8 cellular contexts compared by ENCODE assay signal in genomic region chr14:74946659-74947281, GRCh38. TPM values are rescaled to one million over a fixed set of nuclear protein-coding genes. Genes with fewer than 3 reads are reported as not detected.
DNase-seq lines count a peak whose midpoint lies in the region; ATAC-seq and TF ChIP-seq lines count a peak whose summit lies in the region.

No MANE protein-coding gene starts in this region.

- no peaks in the 10 kb centered on the region for H3K36me3 Mint-ChIP-seq in T-helper 17 cell (ENCODE audit: low read depth)

- peak overlapping the region; percentile 27 for H3K4me2 ChIP-seq in DOHH2 (ENCODE audit: low read length)
- peak overlapping the region; percentile 55 for H3K4me2 ChIP-seq in fibroblast of lung (ENCODE audit: extremely low read depth, insufficient read depth, low read length)

- H3K27me3 ChIP-seq in DOHH2 (ENCODE audit: control insufficient read depth, low read length) (no peaks in the 10 kb centered on the region), fibroblast of lung (ENCODE audit: control insufficient read depth, insufficient read depth, low read length) (no peaks in the 10 kb centered on the region), uterus (no peaks in the 10 kb centered on the region)

- H3K27ac Mint-ChIP-seq in T-helper 17 cell, result peak overlapping the region; percentile 24

- H2AFZ ChIP-seq in fibroblast of lung (ENCODE audit: low read length), result peak overlapping the region; percentile 74

- no peak overlapping the region for H3K27ac ChIP-seq in DOHH2 (ENCODE audit: low read depth, low read length)
- H3K27ac ChIP-seq in fibroblast of lung (ENCODE audit: insufficient read depth, low read length), result no peak overlapping the region
- H3K27ac ChIP-seq in uterus, result peak overlapping the region in 1 of 2 donors; percentile 41

- peak; percentile 2 for TF ChIP-seq CTCF in DOHH2 (IDR thresholded peaks at IDR 0.05; ENCODE audit: low read depth, low read length, poor library complexity, severe bottlenecking)
- TF ChIP-seq CTCF in fibroblast of lung (conservative IDR thresholded peaks at IDR 0.05 in 1 of 2, IDR thresholded peaks at IDR 0.05 in 1 of 2; ENCODE audit: low read depth in 1 of 2, low read length in 2 of 2), result no peak
- no peak for TF ChIP-seq CTCF in uterus (IDR thresholded peaks at IDR 0.05)

- no peaks in the 10 kb centered on the region for H3K9me2 ChIP-seq in DOHH2 (replicated peaks; ENCODE audit: control insufficient read depth, low read length)

- no peak overlapping the region for H3K4me3 Mint-ChIP-seq in T-helper 17 cell

- peaks cover 10% of the 10 kb centered on the region for H3K27me3 Mint-ChIP-seq in T-helper 17 cell

- H4K20me1 ChIP-seq in DOHH2 (ENCODE audit: control insufficient read depth, insufficient read depth, low read depth, low read length), result no peaks in the 10 kb centered on the region
- H4K20me1 ChIP-seq in fibroblast of lung (ENCODE audit: control insufficient read depth, extremely low read depth, insufficient read depth, low read length), result no peaks in the 10 kb centered on the region

- H3K4me1 ChIP-seq in DOHH2 (ENCODE audit: control insufficient read depth, low read length) (peaks cover 34% of the 10 kb centered on the region), fibroblast of lung (ENCODE audit: control insufficient read depth, extremely low read depth, insufficient read depth, low read length) (peaks cover 8% of the 10 kb centered on the region), uterus (peaks cover 0 to 5% of the 10 kb centered on the region in 2 donors)

- no peak for ATAC-seq in T-helper 17 cell
- ATAC-seq in sciatic nerve, result peak; percentile 72
- ATAC-seq in HG02588 (IDR thresholded peaks at IDR 0.05; ENCODE audit: unreplicated experiment), result no peak

- H3K9me3 ChIP-seq in DOHH2 (ENCODE audit: control insufficient read depth, insufficient read depth, low read length), result no peaks in the 10 kb centered on the region
- no peaks in the 10 kb centered on the region for H3K9me3 ChIP-seq in T-helper 17 cell (ENCODE audit: control insufficient read depth, low read length, poor library complexity, severe bottlenecking)
- H3K9me3 ChIP-seq in fibroblast of lung (ENCODE audit: control insufficient read depth, insufficient read depth, low read depth, low read length), result no peaks in the 10 kb centered on the region
- H3K9me3 ChIP-seq in uterus, result no peaks in the 10 kb centered on the region

- H3K36me3 ChIP-seq in DOHH2 (ENCODE audit: control insufficient read depth, low read length) (no peaks in the 10 kb centered on the region), fibroblast of lung (ENCODE audit: control insufficient read depth, insufficient read depth, low read length) (no peaks in the 10 kb centered on the region), uterus (no peaks in the 10 kb centered on the region)

- H3K79me2 ChIP-seq in DOHH2 (ENCODE audit: control insufficient read depth, low read length) (0 out of 2 replicates have a peak, but pooled peaks cover 1% of the 10 kb centered on the region), fibroblast of lung (ENCODE audit: control insufficient read depth, insufficient read depth, low read length) (no peaks in the 10 kb centered on the region)

- H3F3A ChIP-seq in DOHH2 (ENCODE audit: control insufficient read depth, insufficient read depth), result peaks cover 10% of the 10 kb centered on the region

- H3K4me1 Mint-ChIP-seq in T-helper 17 cell, result peaks cover 15% of the 10 kb centered on the region

- TF ChIP-seq POLR2A in uterus (IDR thresholded peaks at IDR 0.05), result no peak

- intact Hi-C loops in sciatic nerve (cut with DNase I), result loop anchor here (10.0 kb wide), 1 partner anchor 138 kb away; no protein-coding TSS in a partner anchor
- intact Hi-C loops in uterus (cut with DNase I; ENCODE audit: low total_unique reads), result no loop called here

- H3K9ac ChIP-seq in fibroblast of lung (ENCODE audit: insufficient read depth, low read length), result no peak overlapping the region

- no peak overlapping the region; the same call in 1 of the 2 replicates for H3K4me3 ChIP-seq in DOHH2 (ENCODE audit: low read length)
- H3K4me3 ChIP-seq in fibroblast of lung (replicated peaks in 1 of 4; ENCODE audit: control extremely low read depth in 1 of 4, insufficient read depth in 1 of 4, low read depth in 3 of 4, low read length in 4 of 4), result no peak overlapping the region
- no peak overlapping the region for H3K4me3 ChIP-seq in uterus

- DNase-seq in T-helper 17 cell, result no peak
- no peak for DNase-seq in fibroblast of lung (ENCODE audit: low read depth in 2 of 2)
- DNase-seq in sciatic nerve (ENCODE audit: low spot score), result no peak
- no peak for DNase-seq in GM03348 (ENCODE audit: low spot score)
- DNase-seq in uterus, result no peak
- no peak for DNase-seq in T1000 (lab: John Stamatoyannopoulos, UW)

RNA-seq across cellular contexts. Expression of gene PGF, which starts 8.6 kb away (rescaled TPM):
- total RNA-seq in T-helper 17 cell (not detected), fibroblast of lung (4.6 and 7.6 TPM in 2 replicates), sciatic nerve (12.4 TPM), uterus (10 to 100 TPM in 2 of 4 donors, 1 to 10 TPM in 2; 2.7 to 32.4 (median 15.4) TPM)
- polyA plus RNA-seq in fibroblast of lung, result 0.84 and 1.1 TPM in 2 replicates
- polyA plus RNA-seq in fibroblast of lung (2012), result 2.1 and 2.4 TPM in 2 replicates
- polyA minus RNA-seq in fibroblast of lung (ENCODE audit: low replicate concordance), result 0.52 and 4.4 TPM in 2 replicates

RNA-seq across cellular contexts. Expression of gene RPS6KL1, which starts 23.7 kb away (rescaled TPM):
- 1 to 10 TPM; 1.0 to 1.9 TPM for total RNA-seq in T-helper 17 cell
- total RNA-seq in fibroblast of lung, result 0.26 and 1.2 TPM in 2 replicates
- 0.52 and 1.4 TPM in 2 replicates for polyA plus RNA-seq in fibroblast of lung
- 0.26 and 1.2 TPM in 2 replicates for polyA plus RNA-seq in fibroblast of lung (2012)
- not detected in 2 replicates for polyA minus RNA-seq in fibroblast of lung (ENCODE audit: low replicate concordance)
- 4.7 TPM for total RNA-seq in sciatic nerve
- 10 to 100 TPM in 1 of 4 donors, 1 to 10 TPM in 1, under 1 TPM in 1, not detected in 1; 0.26 to 11.1 (median 3.0) TPM for total RNA-seq in uterus

RNA-seq across cellular contexts. Expression of gene EIF2B2, which starts 56.0 kb away (rescaled TPM):
- total RNA-seq in T-helper 17 cell (10 to 100 TPM; 22.9 to 25.9 TPM), fibroblast of lung (30.2 and 34.2 TPM in 2 replicates), sciatic nerve (30.8 TPM), uterus (10 to 100 TPM; 27.3 to 41.9 (median 35.5) TPM)
- polyA plus RNA-seq in fibroblast of lung, result 83.6 and 120 TPM in 2 replicates
- 51.4 and 73.0 TPM in 2 replicates for polyA plus RNA-seq in fibroblast of lung (2012)
- 40.7 and 49.0 TPM in 2 replicates for polyA minus RNA-seq in fibroblast of lung (ENCODE audit: low replicate concordance)
